In the genomic region with DNA sequence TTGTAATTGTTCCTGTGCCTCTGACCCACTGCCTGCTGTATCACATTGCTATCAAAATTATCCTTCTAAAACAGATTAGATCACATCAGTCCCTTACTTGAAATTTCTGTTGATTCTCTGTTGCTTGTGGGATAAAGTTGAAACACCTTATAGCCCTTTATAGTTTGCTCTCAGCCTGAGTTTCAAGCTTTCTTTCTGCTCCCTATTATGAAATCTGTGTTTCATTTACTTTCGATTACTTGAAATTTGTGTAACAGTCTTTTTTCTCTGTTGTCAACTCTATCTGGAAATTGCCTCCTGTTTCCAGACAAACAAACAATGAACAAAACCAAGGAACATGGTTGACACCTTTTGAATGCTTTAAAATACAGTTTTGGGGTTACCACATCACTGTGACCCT, we compare ENCODE assay signal across 7 cellular contexts.
"Had no signal": no experiment of that assay in that cellular context is flagged by ENCODE, and none has a peak within 500 bp of the region (broad histone marks: within the 10 kb centered on the region; RNA-seq: fewer than 3 reads in every experiment).

No MANE protein-coding gene starts in this region.

- H2AFZ ChIP-seq: GM23338 had no signal

- H3K4me1 Mint-ChIP-seq: GM23338, H9 had no signal

- ATAC-seq: GM23338 had no signal

- H3K4me3 Mint-ChIP-seq: GM23338, H9, IgD-negative memory B cell had no signal

- H3K27me3 Mint-ChIP-seq: IgD-negative memory B cell had no signal

- H3K9me3 Mint-ChIP-seq: GM23338, H9, IgD-negative memory B cell had no signal

- DNase-seq: H9, HCEC 1CT had no signal

- H3K27ac Mint-ChIP-seq: GM23338, H9, IgD-negative memory B cell had no signal

- FAIRE-seq: H1, H54, HTR-8/SVneo had no signal

- H3K4me3 ChIP-seq: GM23338 had no signal

- H3K4me2 ChIP-seq: GM23338 had no signal
